ENCODE assay signal across 8 cellular contexts in genomic region chr11:74492974-74493815, GRCh38.
DNase-seq lines count a peak whose midpoint lies in the region; ATAC-seq, FAIRE-seq and TF ChIP-seq lines count a peak whose summit lies in the region.

Gene LIPT2 (minus strand): TSS chr11:74493724. CDS start chr11:74493703, 21 bp downstream.

- H3K4me3 ChIP-seq in AG09309 (ENCODE audit: control insufficient read depth, low read depth, low read length) = peak within 1 kb of the TSS; percentile 47

- no peaks in the 10 kb centered on the region for H3K9me3 Mint-ChIP-seq in central memory CD8-positive, alpha-beta T cell

- DNase-seq in AG09309 (ENCODE audit: low read depth) (peak; percentile 80), NCI-H226 (peak; percentile 98)
- DNase-seq in activated CD4-positive, CD25-positive, alpha-beta regulatory T cell (lab: John Stamatoyannopoulos, UW) = peak; percentile 95 to 98 (median 96)
- DNase-seq in central memory CD8-positive, alpha-beta T cell (ENCODE audit: low spot score in 2 of 2) = peak; percentile 91 to 95
- peak; percentile 92 to 97 for DNase-seq in stimulated activated CD4-positive, alpha-beta T cell treated with anti-CD3 and anti-CD28 coated beads, Interleukin-12 subunit alpha, Interleukin-12 subunit beta, amount 100 ng/mL, for 24 hours (ENCODE audit: low read depth in 2 of 2)

- peak; percentile 95 for ATAC-seq in GM19023 (IDR thresholded peaks at IDR 0.05; ENCODE audit: unreplicated experiment)
- ATAC-seq in HG03196 (IDR thresholded peaks at IDR 0.05; ENCODE audit: unreplicated experiment) = peak; percentile 97
- ATAC-seq in central memory CD8-positive, alpha-beta T cell (replicated peaks; ENCODE audit: extremely low read depth, poor library complexity, severe bottlenecking) = peak; percentile 99

- H3K4me1 Mint-ChIP-seq in central memory CD8-positive, alpha-beta T cell = peaks cover 23% of the 10 kb centered on the region

- H3K36me3 Mint-ChIP-seq in central memory CD8-positive, alpha-beta T cell (ENCODE audit: insufficient read depth) = peaks cover 4% of the 10 kb centered on the region

- peak; percentile 65 for FAIRE-seq in islet of Langerhans (lab: Jason Lieb, UNC)

- peak within 1 kb of the TSS; percentile 69 for H3K4me3 Mint-ChIP-seq in central memory CD8-positive, alpha-beta T cell

- no peak for TF ChIP-seq CTCF in AG09309 (IDR thresholded peaks at IDR 0.05; ENCODE audit: control insufficient read depth, insufficient read depth, low read depth, low read length, missing control alignments)

- no peaks in the 10 kb centered on the region for H3K27me3 Mint-ChIP-seq in central memory CD8-positive, alpha-beta T cell

- peak within 1 kb of the TSS; percentile 54 for H3K27ac Mint-ChIP-seq in central memory CD8-positive, alpha-beta T cell (ENCODE audit: low read depth)

Comparison
In these comparisons a context has a peak if more than half of its experiments do, and no peak if none do; other contexts are left out.
1. Peak in every context shown above with its lines: DNase-seq, ATAC-seq and H3K4me3 ChIP-seq.